1 cellular context compared by ENCODE assay signal in the genomic region with DNA sequence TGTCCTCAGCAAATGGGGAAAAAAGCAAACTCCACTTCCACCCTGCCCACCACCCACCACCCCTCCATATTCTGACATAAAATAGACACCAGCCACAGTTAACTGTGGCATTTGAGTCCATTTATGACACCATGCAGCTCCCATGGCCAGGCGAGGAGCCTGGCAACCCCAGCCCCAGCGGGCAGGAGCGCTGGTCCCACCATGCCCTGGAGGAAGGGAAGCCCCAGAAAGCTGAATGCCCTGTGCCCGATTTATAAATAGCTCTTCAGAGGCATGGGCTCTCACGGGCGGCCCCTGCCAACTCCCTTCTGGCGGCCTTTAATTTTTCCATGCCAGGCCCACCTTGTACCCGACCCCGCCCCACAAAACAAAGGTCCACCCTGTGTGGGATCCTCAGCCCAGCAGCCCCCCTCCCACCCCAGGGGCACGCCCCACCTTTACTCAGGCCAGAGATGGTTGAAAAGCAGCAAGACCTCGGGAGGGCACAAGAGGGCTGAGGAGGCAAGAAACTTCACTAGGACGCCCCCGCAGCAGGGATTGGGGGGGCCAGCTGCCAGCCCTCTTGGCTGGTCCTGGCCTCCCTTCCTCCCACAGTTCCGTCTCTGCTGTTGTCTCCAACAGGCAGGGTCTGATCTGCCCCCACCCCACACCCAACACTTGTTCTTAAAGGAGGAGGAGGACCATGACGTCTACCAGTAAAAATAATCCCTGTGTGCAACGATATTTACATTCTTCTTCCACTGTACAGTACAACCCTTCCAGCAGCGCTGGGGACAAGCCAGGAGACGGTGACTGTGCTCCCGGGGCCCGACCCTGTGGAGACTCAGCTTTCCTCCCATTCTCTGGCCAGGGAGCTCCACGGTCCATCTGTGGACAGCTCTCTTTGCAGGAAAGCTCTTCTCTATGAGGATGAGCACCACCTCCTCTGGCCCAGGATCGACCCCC.
TF ChIP-seq lines count a peak whose summit lies in the region.

No MANE protein-coding gene starts in this region.

TF ChIP-seq in GM23338, 12 proteins besides CTCF, POLR2A, EP300 and RAD21 (continued from another document):
- TF ChIP-seq STAT1 (IDR thresholded peaks at IDR 0.05; ENCODE audit: unreplicated experiment) (no peak), POLR2AphosphoS5 (IDR thresholded peaks at IDR 0.05; ENCODE audit: low read depth) (no peak), EZH2phosphoT487 (IDR thresholded peaks at IDR 0.05; ENCODE audit: unreplicated experiment) (no peak), EZH2 (IDR thresholded peaks at IDR 0.05; ENCODE audit: low read depth, unreplicated experiment) (no peak)
- TF ChIP-seq, protein P1, sequence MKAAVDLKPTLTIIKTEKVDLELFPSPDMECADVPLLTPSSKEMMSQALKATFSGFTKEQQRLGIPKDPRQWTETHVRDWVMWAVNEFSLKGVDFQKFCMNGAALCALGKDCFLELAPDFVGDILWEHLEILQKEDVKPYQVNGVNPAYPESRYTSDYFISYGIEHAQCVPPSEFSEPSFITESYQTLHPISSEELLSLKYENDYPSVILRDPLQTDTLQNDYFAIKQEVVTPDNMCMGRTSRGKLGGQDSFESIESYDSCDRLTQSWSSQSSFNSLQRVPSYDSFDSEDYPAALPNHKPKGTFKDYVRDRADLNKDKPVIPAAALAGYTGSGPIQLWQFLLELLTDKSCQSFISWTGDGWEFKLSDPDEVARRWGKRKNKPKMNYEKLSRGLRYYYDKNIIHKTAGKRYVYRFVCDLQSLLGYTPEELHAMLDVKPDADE (IDR thresholded peaks at IDR 0.05): no peak
- TF ChIP-seq, protein P2, sequence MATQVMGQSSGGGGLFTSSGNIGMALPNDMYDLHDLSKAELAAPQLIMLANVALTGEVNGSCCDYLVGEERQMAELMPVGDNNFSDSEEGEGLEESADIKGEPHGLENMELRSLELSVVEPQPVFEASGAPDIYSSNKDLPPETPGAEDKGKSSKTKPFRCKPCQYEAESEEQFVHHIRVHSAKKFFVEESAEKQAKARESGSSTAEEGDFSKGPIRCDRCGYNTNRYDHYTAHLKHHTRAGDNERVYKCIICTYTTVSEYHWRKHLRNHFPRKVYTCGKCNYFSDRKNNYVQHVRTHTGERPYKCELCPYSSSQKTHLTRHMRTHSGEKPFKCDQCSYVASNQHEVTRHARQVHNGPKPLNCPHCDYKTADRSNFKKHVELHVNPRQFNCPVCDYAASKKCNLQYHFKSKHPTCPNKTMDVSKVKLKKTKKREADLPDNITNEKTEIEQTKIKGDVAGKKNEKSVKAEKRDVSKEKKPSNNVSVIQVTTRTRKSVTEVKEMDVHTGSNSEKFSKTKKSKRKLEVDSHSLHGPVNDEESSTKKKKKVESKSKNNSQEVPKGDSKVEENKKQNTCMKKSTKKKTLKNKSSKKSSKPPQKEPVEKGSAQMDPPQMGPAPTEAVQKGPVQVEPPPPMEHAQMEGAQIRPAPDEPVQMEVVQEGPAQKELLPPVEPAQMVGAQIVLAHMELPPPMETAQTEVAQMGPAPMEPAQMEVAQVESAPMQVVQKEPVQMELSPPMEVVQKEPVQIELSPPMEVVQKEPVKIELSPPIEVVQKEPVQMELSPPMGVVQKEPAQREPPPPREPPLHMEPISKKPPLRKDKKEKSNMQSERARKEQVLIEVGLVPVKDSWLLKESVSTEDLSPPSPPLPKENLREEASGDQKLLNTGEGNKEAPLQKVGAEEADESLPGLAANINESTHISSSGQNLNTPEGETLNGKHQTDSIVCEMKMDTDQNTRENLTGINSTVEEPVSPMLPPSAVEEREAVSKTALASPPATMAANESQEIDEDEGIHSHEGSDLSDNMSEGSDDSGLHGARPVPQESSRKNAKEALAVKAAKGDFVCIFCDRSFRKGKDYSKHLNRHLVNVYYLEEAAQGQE (IDR thresholded peaks at IDR 0.05; ENCODE audit: unreplicated experiment): no peak
- TF ChIP-seq, protein P3, sequence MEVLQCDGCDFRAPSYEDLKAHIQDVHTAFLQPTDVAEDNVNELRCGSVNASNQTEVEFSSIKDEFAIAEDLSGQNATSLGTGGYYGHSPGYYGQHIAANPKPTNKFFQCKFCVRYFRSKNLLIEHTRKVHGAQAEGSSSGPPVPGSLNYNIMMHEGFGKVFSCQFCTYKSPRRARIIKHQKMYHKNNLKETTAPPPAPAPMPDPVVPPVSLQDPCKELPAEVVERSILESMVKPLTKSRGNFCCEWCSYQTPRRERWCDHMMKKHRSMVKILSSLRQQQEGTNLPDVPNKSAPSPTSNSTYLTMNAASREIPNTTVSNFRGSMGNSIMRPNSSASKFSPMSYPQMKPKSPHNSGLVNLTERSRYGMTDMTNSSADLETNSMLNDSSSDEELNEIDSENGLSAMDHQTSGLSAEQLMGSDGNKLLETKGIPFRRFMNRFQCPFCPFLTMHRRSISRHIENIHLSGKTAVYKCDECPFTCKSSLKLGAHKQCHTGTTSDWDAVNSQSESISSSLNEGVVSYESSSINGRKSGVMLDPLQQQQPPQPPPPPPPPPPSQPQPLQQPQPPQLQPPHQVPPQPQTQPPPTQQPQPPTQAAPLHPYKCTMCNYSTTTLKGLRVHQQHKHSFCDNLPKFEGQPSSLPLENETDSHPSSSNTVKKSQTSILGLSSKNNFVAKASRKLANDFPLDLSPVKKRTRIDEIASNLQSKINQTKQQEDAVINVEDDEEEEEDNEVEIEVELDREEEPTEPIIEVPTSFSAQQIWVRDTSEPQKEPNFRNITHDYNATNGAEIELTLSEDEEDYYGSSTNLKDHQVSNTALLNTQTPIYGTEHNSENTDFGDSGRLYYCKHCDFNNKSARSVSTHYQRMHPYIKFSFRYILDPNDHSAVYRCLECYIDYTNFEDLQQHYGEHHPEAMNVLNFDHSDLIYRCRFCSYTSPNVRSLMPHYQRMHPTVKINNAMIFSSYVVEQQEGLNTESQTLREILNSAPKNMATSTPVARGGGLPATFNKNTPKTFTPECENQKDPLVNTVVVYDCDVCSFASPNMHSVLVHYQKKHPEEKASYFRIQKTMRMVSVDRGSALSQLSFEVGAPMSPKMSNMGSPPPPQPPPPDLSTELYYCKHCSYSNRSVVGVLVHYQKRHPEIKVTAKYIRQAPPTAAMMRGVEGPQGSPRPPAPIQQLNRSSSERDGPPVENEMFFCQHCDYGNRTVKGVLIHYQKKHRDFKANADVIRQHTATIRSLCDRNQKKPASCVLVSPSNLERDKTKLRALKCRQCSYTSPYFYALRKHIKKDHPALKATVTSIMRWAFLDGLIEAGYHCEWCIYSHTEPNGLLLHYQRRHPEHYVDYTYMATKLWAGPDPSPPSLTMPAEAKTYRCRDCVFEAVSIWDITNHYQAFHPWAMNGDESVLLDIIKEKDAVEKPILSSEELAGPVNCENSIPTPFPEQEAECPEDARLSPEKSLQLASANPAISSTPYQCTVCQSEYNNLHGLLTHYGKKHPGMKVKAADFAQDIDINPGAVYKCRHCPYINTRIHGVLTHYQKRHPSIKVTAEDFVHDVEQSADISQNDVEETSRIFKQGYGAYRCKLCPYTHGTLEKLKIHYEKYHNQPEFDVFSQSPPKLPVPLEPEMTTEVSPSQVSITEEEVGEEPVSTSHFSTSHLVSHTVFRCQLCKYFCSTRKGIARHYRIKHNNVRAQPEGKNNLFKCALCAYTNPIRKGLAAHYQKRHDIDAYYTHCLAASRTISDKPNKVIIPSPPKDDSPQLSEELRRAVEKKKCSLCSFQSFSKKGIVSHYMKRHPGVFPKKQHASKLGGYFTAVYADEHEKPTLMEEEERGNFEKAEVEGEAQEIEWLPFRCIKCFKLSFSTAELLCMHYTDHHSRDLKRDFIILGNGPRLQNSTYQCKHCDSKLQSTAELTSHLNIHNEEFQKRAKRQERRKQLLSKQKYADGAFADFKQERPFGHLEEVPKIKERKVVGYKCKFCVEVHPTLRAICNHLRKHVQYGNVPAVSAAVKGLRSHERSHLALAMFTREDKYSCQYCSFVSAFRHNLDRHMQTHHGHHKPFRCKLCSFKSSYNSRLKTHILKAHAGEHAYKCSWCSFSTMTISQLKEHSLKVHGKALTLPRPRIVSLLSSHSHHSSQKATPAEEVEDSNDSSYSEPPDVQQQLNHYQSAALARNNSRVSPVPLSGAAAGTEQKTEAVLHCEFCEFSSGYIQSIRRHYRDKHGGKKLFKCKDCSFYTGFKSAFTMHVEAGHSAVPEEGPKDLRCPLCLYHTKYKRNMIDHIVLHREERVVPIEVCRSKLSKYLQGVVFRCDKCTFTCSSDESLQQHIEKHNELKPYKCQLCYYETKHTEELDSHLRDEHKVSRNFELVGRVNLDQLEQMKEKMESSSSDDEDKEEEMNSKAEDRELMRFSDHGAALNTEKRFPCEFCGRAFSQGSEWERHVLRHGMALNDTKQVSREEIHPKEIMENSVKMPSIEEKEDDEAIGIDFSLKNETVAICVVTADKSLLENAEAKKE (CRISPR knock-in tag; IDR thresholded peaks at IDR 0.05): no peak
